In the genomic region with DNA sequence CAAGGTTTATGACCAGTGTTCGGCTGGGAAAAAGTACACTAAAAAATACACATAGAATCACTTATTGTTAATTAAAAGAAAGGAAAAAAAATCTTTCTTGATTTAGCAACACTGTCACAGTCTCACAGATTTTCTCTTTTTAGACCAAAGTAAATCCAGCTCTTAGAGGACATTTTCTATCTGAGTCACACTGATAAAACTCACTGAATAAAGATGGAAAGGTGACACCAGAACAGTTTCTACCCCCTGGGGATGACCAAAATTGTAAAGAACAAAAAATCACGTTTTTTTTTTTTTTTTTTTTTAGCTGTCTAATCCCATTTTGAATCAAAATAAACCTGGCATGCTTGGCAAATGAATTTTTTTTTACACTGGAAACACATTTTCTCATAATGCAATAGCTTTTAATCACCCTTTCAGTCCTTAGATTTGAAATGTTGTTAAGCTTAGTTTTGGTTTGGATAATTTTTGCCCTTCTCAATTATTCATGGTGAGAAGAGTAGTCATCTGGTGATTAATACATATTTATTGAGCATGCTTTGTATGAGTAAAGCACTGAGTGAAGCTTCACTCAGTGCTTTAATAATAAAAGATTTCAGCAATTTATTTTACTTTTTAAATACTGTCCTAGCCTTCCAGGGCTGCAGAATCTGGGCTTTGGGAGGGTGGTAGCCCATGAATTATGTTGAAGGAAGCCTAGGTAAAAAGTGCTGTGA, we compare ENCODE assay signal across 18 cellular contexts.
DNase-seq lines count a peak whose midpoint lies in the region; ATAC-seq and TF ChIP-seq lines count a peak whose summit lies in the region.
"Had no signal": no experiment of that assay in that cellular context is flagged by ENCODE, and none has a peak within 500 bp of the region (broad histone marks: within the 10 kb centered on the region; RNA-seq: fewer than 3 reads in every experiment).

No MANE protein-coding gene starts in this region.

- intact Hi-C loops in heart left ventricle (cut with DNase I) = no loop called here

- WGBS in heart left ventricle, 4 donors = 40 to 60% (median 52%) methylated on average over 2 of the region's 2 CpGs

- no peaks in the 10 kb centered on the region for H4K20me1 ChIP-seq in OCI-LY3 (ENCODE audit: insufficient read depth, low read length)
- no peaks in the 10 kb centered on the region for H4K20me1 ChIP-seq in neural progenitor cell (ENCODE audit: low read depth)

- H3K4me3 Mint-ChIP-seq in chondrocyte (ENCODE audit: unreplicated experiment) = no peak overlapping the region
- H3K4me3 Mint-ChIP-seq in neural progenitor cell = no peak overlapping the region
- H3K4me3 Mint-ChIP-seq: CD4-positive, alpha-beta T cell had no signal

- peak overlapping the region; percentile 27 for H3K27ac Mint-ChIP-seq in chondrocyte (ENCODE audit: unreplicated experiment)
- H3K27ac Mint-ChIP-seq in neural progenitor cell = no peak overlapping the region
- H3K27ac Mint-ChIP-seq: CD4-positive, alpha-beta T cell had no signal

- no peaks in the 10 kb centered on the region for H3F3A ChIP-seq in neural progenitor cell (ENCODE audit: low read depth)

- H3K4me1 Mint-ChIP-seq in chondrocyte (ENCODE audit: low read depth) = peaks cover 48% of the 10 kb centered on the region
- peaks cover 15% of the 10 kb centered on the region for H3K4me1 Mint-ChIP-seq in neural progenitor cell

- H3K9me3 Mint-ChIP-seq in chondrocyte (ENCODE audit: low read depth) (no peaks in the 10 kb centered on the region), neural progenitor cell (no peaks in the 10 kb centered on the region)
- H3K9me3 Mint-ChIP-seq: CD4-positive, alpha-beta T cell had no signal

- no peaks in the 10 kb centered on the region for H3K27me3 Mint-ChIP-seq in chondrocyte (ENCODE audit: low read depth)
- peaks cover 2% of the 10 kb centered on the region for H3K27me3 Mint-ChIP-seq in neural progenitor cell (ENCODE audit: insufficient read depth, low read depth)
- H3K27me3 Mint-ChIP-seq: CD4-positive, alpha-beta T cell had no signal

- peak overlapping the region; percentile 11 for H3K4me3 ChIP-seq in OCI-LY3 (ENCODE audit: low read length)
- no peak overlapping the region for H3K4me3 ChIP-seq in neural progenitor cell
- no peak overlapping the region for H3K4me3 ChIP-seq in heart left ventricle
- H3K4me3 ChIP-seq: SK-N-MC had no signal

- no peak for TF ChIP-seq POLR2A in heart left ventricle (IDR thresholded peaks at IDR 0.05)

- H3K27ac ChIP-seq in OCI-LY3 (ENCODE audit: low read length) = peak overlapping the region; percentile 78
- H3K27ac ChIP-seq in neural progenitor cell = no peak overlapping the region
- no peak overlapping the region for H3K27ac ChIP-seq in heart left ventricle
- H3K27ac ChIP-seq: SK-N-MC had no signal

- H3K36me3 ChIP-seq in OCI-LY3 (replicated peaks; ENCODE audit: low read depth, low read length) = no peaks in the 10 kb centered on the region
- no peaks in the 10 kb centered on the region for H3K36me3 ChIP-seq in neural progenitor cell
- H3K36me3 ChIP-seq in heart left ventricle = no peaks in the 10 kb centered on the region

- DNase-seq in ELR (ENCODE audit: low read depth) (peak; percentile 70), chondrocyte (ENCODE audit: low spot score) (no peak), neural progenitor cell (ENCODE audit: low spot score) (no peak), cortex of kidney (lab: John Stamatoyannopoulos, UW) (no peak), NCI-H2196 treated with DMSO at 0.1 percent for 48 hours (lab: John Stamatoyannopoulos, UW; ENCODE audit: unreplicated experiment) (no peak), heart left ventricle (no peak), foreskin melanocyte (no peak)
- DNase-seq: ACHN; Calu3; CD4-positive, alpha-beta T cell; DMS79; NCI-H1417; NCI-H2081 treated with DMSO at 0.1 percent for 48 hours; NCI-H226; NCI-H526 treated with DMSO at 0.1 percent for 48 hours had no signal

- H3K9ac ChIP-seq in OCI-LY3 (ENCODE audit: low read length) = peak overlapping the region; percentile 37
- H3K9ac ChIP-seq in neural progenitor cell = no peak overlapping the region

- H3K4me2 ChIP-seq in OCI-LY3 (ENCODE audit: low read length) (peak overlapping the region; percentile 60), neural progenitor cell (no peak overlapping the region)

- H3K9me3 ChIP-seq in OCI-LY3 (ENCODE audit: insufficient read depth, low read length) (no peaks in the 10 kb centered on the region), neural progenitor cell (ENCODE audit: low read depth) (no peaks in the 10 kb centered on the region), heart left ventricle (no peaks in the 10 kb centered on the region)

- H3K27me3 ChIP-seq in OCI-LY3 (ENCODE audit: low read depth, low read length) (no peaks in the 10 kb centered on the region), neural progenitor cell (no peaks in the 10 kb centered on the region), heart left ventricle (no peaks in the 10 kb centered on the region)

- H3K4me1 ChIP-seq in OCI-LY3 (ENCODE audit: low read length) (peaks cover 26% of the 10 kb centered on the region), neural progenitor cell (peaks cover 7% of the 10 kb centered on the region), heart left ventricle (no peaks in the 10 kb centered on the region)

- H2AFZ ChIP-seq in OCI-LY3 (ENCODE audit: low read depth, low read length) = peak overlapping the region; percentile 39; the same call in 1 of the 2 replicates
- H2AFZ ChIP-seq in neural progenitor cell (replicated peaks) = peak overlapping the region; percentile 0

- H3K79me2 ChIP-seq in OCI-LY3 (ENCODE audit: low read length) (no peaks in the 10 kb centered on the region), neural progenitor cell (ENCODE audit: low read depth) (no peaks in the 10 kb centered on the region)

- no peak for ATAC-seq in heart left ventricle
- ATAC-seq: HepG2 had no signal

- no peak for TF ChIP-seq CTCF in OCI-LY3 (IDR thresholded peaks at IDR 0.05; ENCODE audit: low read depth, low read length)
- no peak for TF ChIP-seq CTCF in chondrocyte (IDR thresholded peaks at IDR 0.05)
- no peak for TF ChIP-seq CTCF in neural progenitor cell (IDR thresholded peaks at IDR 0.05)
- no peak for TF ChIP-seq CTCF in heart left ventricle (IDR thresholded peaks at IDR 0.05)

- no peaks in the 10 kb centered on the region for H3K36me3 Mint-ChIP-seq in chondrocyte (ENCODE audit: low read depth)
- no peaks in the 10 kb centered on the region for H3K36me3 Mint-ChIP-seq in neural progenitor cell
